8 cellular contexts compared by ENCODE assay signal in the genomic region with DNA sequence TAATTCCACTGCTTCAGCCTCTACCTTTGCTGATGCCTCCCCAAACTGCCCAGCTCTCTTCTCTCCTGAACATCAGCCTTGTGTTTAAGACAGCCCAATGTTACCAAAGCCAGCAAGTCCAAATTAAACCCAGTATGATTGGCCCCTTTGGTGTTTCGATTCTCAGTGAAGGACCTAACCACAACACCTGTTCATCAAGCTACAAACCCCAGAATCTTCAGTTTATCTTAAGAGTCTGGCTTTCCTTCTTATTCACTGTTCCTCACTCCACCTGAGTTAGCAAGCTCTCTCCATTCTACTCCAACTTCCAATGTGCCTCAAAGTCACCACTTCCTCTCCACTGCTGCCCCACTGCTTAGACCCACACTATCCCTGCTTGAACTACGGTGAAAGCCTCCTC. TPM values are rescaled to one million over a fixed set of nuclear protein-coding genes. Genes with fewer than 3 reads are reported as not detected.
DNase-seq lines count a peak whose midpoint lies in the region; ATAC-seq lines count a peak whose summit lies in the region.

No MANE protein-coding gene starts in this region.

- peak; percentile 87 for ATAC-seq in GM21786 (IDR thresholded peaks at IDR 0.05; ENCODE audit: unreplicated experiment)
- ATAC-seq in HG03521 (IDR thresholded peaks at IDR 0.05; ENCODE audit: unreplicated experiment): peak; percentile 63
- no peak for ATAC-seq in natural killer cell treated with Interleukin-12 subunit alpha and Interleukin-12 subunit beta and Interleukin-15 and Interleukin-18, amount 100 ng/mL, for 72 hours

- DNase-seq in activated naive CD4-positive, alpha-beta T cell treated with anti-CD3 and anti-CD28 coated beads, Interleukin-2, amount 10 ng/mL, durations not matched to agents 7 days and 5 days: no peak
- no peak for DNase-seq in natural killer cell treated with Interleukin-12 subunit alpha and Interleukin-12 subunit beta and Interleukin-15 and Interleukin-18, amount 100 ng/mL, for 72 hours (ENCODE audit: low spot score)
- DNase-seq in nucleus accumbens (lab: John Stamatoyannopoulos, UW): no peak
- no peak for DNase-seq in NCI-H345 treated with DMSO at 0.1 percent for 48 hours (lab: John Stamatoyannopoulos, UW; ENCODE audit: unreplicated experiment)
- DNase-seq in NOMO-1 treated with DMSO at 0.1 percent for 48 hours (lab: John Stamatoyannopoulos, UW; ENCODE audit: unreplicated experiment): no peak

- no peaks in the 10 kb centered on the region for H3K9me3 Mint-ChIP-seq in activated naive CD4-positive, alpha-beta T cell treated with anti-CD3 and anti-CD28 coated beads, Interleukin-2, amount 50 U/mL, for 24 hours
- peaks cover 2% of the 10 kb centered on the region for H3K9me3 Mint-ChIP-seq in activated naive CD4-positive, alpha-beta T cell treated with anti-CD3 and anti-CD28 coated beads, Interleukin-2, amount 10 ng/mL, durations not matched to agents 7 days and 5 days
- no peaks in the 10 kb centered on the region for H3K9me3 Mint-ChIP-seq in natural killer cell treated with Interleukin-12 subunit alpha and Interleukin-12 subunit beta and Interleukin-15 and Interleukin-18, amount 100 ng/mL, for 72 hours

- H3K36me3 Mint-ChIP-seq in activated naive CD4-positive, alpha-beta T cell treated with anti-CD3 and anti-CD28 coated beads, Interleukin-2, amount 50 U/mL, for 24 hours: no peaks in the 10 kb centered on the region
- peaks cover 2% of the 10 kb centered on the region for H3K36me3 Mint-ChIP-seq in activated naive CD4-positive, alpha-beta T cell treated with anti-CD3 and anti-CD28 coated beads, Interleukin-2, amount 10 ng/mL, durations not matched to agents 7 days and 5 days
- H3K36me3 Mint-ChIP-seq in natural killer cell treated with Interleukin-12 subunit alpha and Interleukin-12 subunit beta and Interleukin-15 and Interleukin-18, amount 100 ng/mL, for 72 hours: peaks cover 8% of the 10 kb centered on the region

- CTCF ChIA-PET in activated naive CD4-positive, alpha-beta T cell treated with anti-CD3 and anti-CD28 coated beads, Interleukin-2, amount 10 ng/mL, durations not matched to agents 7 days and 5 days (lab: Charles Lee): no interaction called here

- peak overlapping the region; percentile 48 for H3K27ac Mint-ChIP-seq in activated naive CD4-positive, alpha-beta T cell treated with anti-CD3 and anti-CD28 coated beads, Interleukin-2, amount 50 U/mL, for 24 hours
- H3K27ac Mint-ChIP-seq in activated naive CD4-positive, alpha-beta T cell treated with anti-CD3 and anti-CD28 coated beads, Interleukin-2, amount 10 ng/mL, durations not matched to agents 7 days and 5 days: no peak overlapping the region
- H3K27ac Mint-ChIP-seq in natural killer cell treated with Interleukin-12 subunit alpha and Interleukin-12 subunit beta and Interleukin-15 and Interleukin-18, amount 100 ng/mL, for 72 hours: peak overlapping the region; percentile 0 to 2

- no peaks in the 10 kb centered on the region for H3K27me3 Mint-ChIP-seq in activated naive CD4-positive, alpha-beta T cell treated with anti-CD3 and anti-CD28 coated beads, Interleukin-2, amount 50 U/mL, for 24 hours
- peaks cover 23% of the 10 kb centered on the region for H3K27me3 Mint-ChIP-seq in activated naive CD4-positive, alpha-beta T cell treated with anti-CD3 and anti-CD28 coated beads, Interleukin-2, amount 10 ng/mL, durations not matched to agents 7 days and 5 days
- peaks cover 8 to 14% of the 10 kb centered on the region in 2 donors for H3K27me3 Mint-ChIP-seq in natural killer cell treated with Interleukin-12 subunit alpha and Interleukin-12 subunit beta and Interleukin-15 and Interleukin-18, amount 100 ng/mL, for 72 hours

- H3K4me3 Mint-ChIP-seq in activated naive CD4-positive, alpha-beta T cell treated with anti-CD3 and anti-CD28 coated beads, Interleukin-2, amount 50 U/mL, for 24 hours: peak overlapping the region; percentile 19
- H3K4me3 Mint-ChIP-seq in activated naive CD4-positive, alpha-beta T cell treated with anti-CD3 and anti-CD28 coated beads, Interleukin-2, amount 10 ng/mL, durations not matched to agents 7 days and 5 days: no peak overlapping the region
- no peak overlapping the region for H3K4me3 Mint-ChIP-seq in natural killer cell treated with Interleukin-12 subunit alpha and Interleukin-12 subunit beta and Interleukin-15 and Interleukin-18, amount 100 ng/mL, for 72 hours

- peaks cover 33% of the 10 kb centered on the region for H3K4me1 Mint-ChIP-seq in activated naive CD4-positive, alpha-beta T cell treated with anti-CD3 and anti-CD28 coated beads, Interleukin-2, amount 50 U/mL, for 24 hours
- H3K4me1 Mint-ChIP-seq in activated naive CD4-positive, alpha-beta T cell treated with anti-CD3 and anti-CD28 coated beads, Interleukin-2, amount 10 ng/mL, durations not matched to agents 7 days and 5 days: peaks cover 22% of the 10 kb centered on the region
- peaks cover 9 to 10% of the 10 kb centered on the region in 2 donors for H3K4me1 Mint-ChIP-seq in natural killer cell treated with Interleukin-12 subunit alpha and Interleukin-12 subunit beta and Interleukin-15 and Interleukin-18, amount 100 ng/mL, for 72 hours (ENCODE audit: low read depth in 2 of 2)

RNA-seq across cellular contexts. Expression of gene ITPKB, which starts 25.5 kb away (rescaled TPM):
- 10 to 100 TPM; 27.2 to 35.2 TPM for total RNA-seq in natural killer cell treated with Interleukin-12 subunit alpha and Interleukin-12 subunit beta and Interleukin-15 and Interleukin-18, amount 100 ng/mL, for 72 hours

Comparison
In these comparisons a context has a peak if more than half of its experiments do, and no peak if none do; other contexts are left out.
1. ATAC-seq: peak in GM21786 (single experiment) and HG03521 (single experiment); none in natural killer cell treated with Interleukin-12 subunit alpha and Interleukin-12 subunit beta and Interleukin-15 and Interleukin-18, amount 100 ng/mL, for 72 hours (0 of 2).